21 cellular contexts compared by ENCODE assay signal in genomic region chr14:67416085-67416484, GRCh38.
"Had no signal": no experiment of that assay in that cellular context is flagged by ENCODE, and none has a peak within 500 bp of the region (broad histone marks: within the 10 kb centered on the region; RNA-seq: fewer than 3 reads in every experiment).

No MANE protein-coding gene starts in this region.

- H3K36me3 Mint-ChIP-seq: activated CD4-positive, alpha-beta memory T cell treated with anti-CD3 and anti-CD28 coated beads for 36 hours; activated naive CD4-positive, alpha-beta T cell treated with anti-CD3 and anti-CD28 coated beads, Interleukin-2, amount 50 U/mL, for 24 hours; brain; T-cell had no signal

- H3K4me3 Mint-ChIP-seq: activated CD4-positive, alpha-beta memory T cell treated with anti-CD3 and anti-CD28 coated beads for 36 hours; activated naive CD4-positive, alpha-beta T cell treated with anti-CD3 and anti-CD28 coated beads, Interleukin-2, amount 50 U/mL, for 24 hours; activated T-cell treated with anti-CD3 and anti-CD28 coated beads, Interleukin-2, amount 50 U/mL, for 4 hours; brain; T-cell had no signal

- ATAC-seq: activated T-cell treated with anti-CD3 and anti-CD28 coated beads, Interleukin-2, amount 50 U/mL, for 4 hours; left cardiac atrium; T-cell had no signal

- H3K4me3 ChIP-seq: coronary artery, lung, ovary, skin epidermis had no signal

- H3K27me3 ChIP-seq: ovary had no signal

- H3K27ac Mint-ChIP-seq: activated CD4-positive, alpha-beta memory T cell treated with anti-CD3 and anti-CD28 coated beads for 36 hours; brain; T-cell had no signal

- H3K27ac ChIP-seq: coronary artery, ovary, skin epidermis, VCaP had no signal

- H3K27me3 Mint-ChIP-seq: activated naive CD4-positive, alpha-beta T cell treated with anti-CD3 and anti-CD28 coated beads, Interleukin-2, amount 50 U/mL, for 24 hours had no signal

- H3K4me1 Mint-ChIP-seq: brain had no signal

- H3K9me3 ChIP-seq: ovary had no signal

- DNase-seq: activated CD4-positive, alpha-beta memory T cell treated with anti-CD3 and anti-CD28 coated beads for 36 hours; activated effector memory CD4-positive, alpha-beta T cell treated with anti-CD3 and anti-CD28 coated beads, Interleukin-2, amount 50 U/mL, for 16 hours; activated T-cell treated with anti-CD3 and anti-CD28 coated beads, Interleukin-2, amount 50 U/mL, for 4 hours; amygdala; central memory CD4-positive, alpha-beta T cell; effector CD4-positive, alpha-beta T cell; foreskin melanocyte; left cardiac atrium; ovary; stimulated activated CD4-positive, alpha-beta T cell treated with anti-CD3 and anti-CD28 coated beads, Interleukin-15, amount 100 ng/mL, for 24 hours; stimulated activated CD4-positive, alpha-beta T cell treated with anti-CD3 and anti-CD28 coated beads, Interleukin-4, amount 100 ng/mL, for 1 hour; stimulated activated naive CD4-positive, alpha-beta T cell treated with Interleukin-2 at 50 U/mL for 16 hours; substantia nigra; T-cell; T1000 had no signal

- H3K9me3 Mint-ChIP-seq: activated CD4-positive, alpha-beta memory T cell treated with anti-CD3 and anti-CD28 coated beads for 36 hours; activated naive CD4-positive, alpha-beta T cell treated with anti-CD3 and anti-CD28 coated beads, Interleukin-2, amount 50 U/mL, for 24 hours; activated T-cell treated with anti-CD3 and anti-CD28 coated beads, Interleukin-2, amount 50 U/mL, for 4 hours; T-cell had no signal

- H3K36me3 ChIP-seq: ovary had no signal
